8 cellular contexts compared by ENCODE assay signal in the genomic region with DNA sequence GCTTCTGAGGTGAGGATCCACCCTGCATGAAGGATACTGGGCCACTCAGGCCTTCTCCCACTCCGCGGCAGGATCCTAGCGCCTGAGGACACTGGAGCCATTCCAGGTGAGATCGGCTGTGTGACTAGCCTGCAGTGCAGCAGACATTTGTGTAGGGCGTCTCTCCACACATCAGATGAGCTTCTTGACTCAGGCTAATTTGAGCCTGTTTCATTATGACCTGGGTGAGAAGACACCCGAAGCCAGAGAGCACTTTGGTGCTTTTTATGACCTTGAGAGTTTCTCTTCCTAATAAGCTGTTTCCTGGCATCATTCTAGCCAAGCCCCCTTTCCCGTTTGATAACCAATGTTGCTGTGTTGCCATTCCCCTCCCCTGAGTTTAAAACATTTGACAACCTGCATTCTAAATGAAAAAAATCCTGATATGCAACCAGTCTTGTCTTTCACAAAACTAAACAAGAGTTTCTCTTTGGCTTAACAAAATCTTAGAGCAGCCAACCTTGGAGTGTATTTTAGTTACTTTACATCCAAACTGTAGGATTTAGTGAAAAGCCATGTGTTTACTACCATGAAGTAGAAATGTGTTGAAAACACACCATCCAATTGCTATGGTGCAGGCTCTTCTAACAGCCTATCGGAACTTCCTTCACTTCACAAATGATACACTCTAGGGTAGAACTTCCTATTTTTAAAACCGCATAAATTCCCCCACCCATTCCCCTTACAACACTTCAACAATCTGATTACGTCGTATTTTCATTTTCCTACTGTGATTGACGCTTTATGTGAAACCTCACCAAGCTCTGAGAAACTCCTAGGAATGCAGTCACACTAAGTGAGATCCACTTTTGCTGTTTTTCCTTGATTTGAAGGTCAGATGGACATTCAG.
DNase-seq lines count a peak whose midpoint lies in the region; ATAC-seq and TF ChIP-seq lines count a peak whose summit lies in the region.

No MANE protein-coding gene starts in this region.

- no peaks in the 10 kb centered on the region for H3K9me3 ChIP-seq in CD8-positive, alpha-beta T cell (ENCODE audit: low read length)

- no peaks in the 10 kb centered on the region for H3K36me3 Mint-ChIP-seq in CD8-positive, alpha-beta T cell
- H3K36me3 Mint-ChIP-seq in activated T-helper 1 cell treated with anti-CD3 and anti-CD28 coated beads, Interleukin-12 subunit alpha, Interleukin-12 subunit beta, Interleukin-2, Interleukin-4 antibody, amounts not matched to agents 30 ng/mL and 10 ng/mL and 1 ng/mL, durations not matched to agents 14 hours and 24 hours and 36 hours (ENCODE audit: low read depth): peaks cover 1% of the 10 kb centered on the region

- TF ChIP-seq CTCF in CD8-positive, alpha-beta T cell (IDR thresholded peaks at IDR 0.05): no peak

- peak; percentile 92 for ATAC-seq in CD8-positive, alpha-beta T cell
- ATAC-seq in GM19351 (IDR thresholded peaks at IDR 0.05; ENCODE audit: unreplicated experiment): peak; percentile 87
- peak; percentile 76 for ATAC-seq in HG03196 (IDR thresholded peaks at IDR 0.05; ENCODE audit: unreplicated experiment)

- H3K27me3 ChIP-seq in CD8-positive, alpha-beta T cell (ENCODE audit: insufficient read depth, low read length): no peaks in the 10 kb centered on the region

- no peaks in the 10 kb centered on the region for H3K9me3 Mint-ChIP-seq in CD8-positive, alpha-beta T cell
- peaks cover 6% of the 10 kb centered on the region for H3K9me3 Mint-ChIP-seq in activated T-helper 1 cell treated with anti-CD3 and anti-CD28 coated beads, Interleukin-12 subunit alpha, Interleukin-12 subunit beta, Interleukin-2, Interleukin-4 antibody, amounts not matched to agents 30 ng/mL and 10 ng/mL and 1 ng/mL, durations not matched to agents 14 hours and 24 hours and 36 hours

- CTCF ChIA-PET in CD8-positive, alpha-beta T cell (lab: Charles Lee): no interaction called here

- DNase-seq in CD8-positive, alpha-beta T cell: no peak
- no peak for DNase-seq in activated T-helper 1 cell treated with anti-CD3 and anti-CD28 coated beads, Interleukin-12 subunit alpha, Interleukin-12 subunit beta, Interleukin-2, Interleukin-4 antibody, amounts not matched to agents 30 ng/mL and 10 ng/mL and 1 ng/mL, durations not matched to agents 14 hours and 24 hours and 36 hours (ENCODE audit: low spot score)
- DNase-seq in SHP77 (lab: John Stamatoyannopoulos, UW): no peak
- DNase-seq in A172 (ENCODE audit: low spot score): no peak
- DNase-seq in NCI-H1105 (lab: John Stamatoyannopoulos, UW): no peak
- no peak for DNase-seq in NCI-H1092 (lab: John Stamatoyannopoulos, UW)

- H3K27me3 Mint-ChIP-seq in CD8-positive, alpha-beta T cell (ENCODE audit: low read depth): no peaks in the 10 kb centered on the region
- H3K27me3 Mint-ChIP-seq in activated T-helper 1 cell treated with anti-CD3 and anti-CD28 coated beads, Interleukin-12 subunit alpha, Interleukin-12 subunit beta, Interleukin-2, Interleukin-4 antibody, amounts not matched to agents 30 ng/mL and 10 ng/mL and 1 ng/mL, durations not matched to agents 14 hours and 24 hours and 36 hours (ENCODE audit: insufficient read depth): no peaks in the 10 kb centered on the region

- peaks cover 24% of the 10 kb centered on the region for H3K4me1 Mint-ChIP-seq in CD8-positive, alpha-beta T cell (ENCODE audit: low read depth)
- peaks cover 34% of the 10 kb centered on the region for H3K4me1 Mint-ChIP-seq in activated T-helper 1 cell treated with anti-CD3 and anti-CD28 coated beads, Interleukin-12 subunit alpha, Interleukin-12 subunit beta, Interleukin-2, Interleukin-4 antibody, amounts not matched to agents 30 ng/mL and 10 ng/mL and 1 ng/mL, durations not matched to agents 14 hours and 24 hours and 36 hours (ENCODE audit: low read depth)

- H3K36me3 ChIP-seq in CD8-positive, alpha-beta T cell (ENCODE audit: insufficient read depth, low read length): no peaks in the 10 kb centered on the region

- peak overlapping the region; percentile 47 for H3K4me3 Mint-ChIP-seq in CD8-positive, alpha-beta T cell
- peak overlapping the region; percentile 2 for H3K4me3 Mint-ChIP-seq in activated T-helper 1 cell treated with anti-CD3 and anti-CD28 coated beads, Interleukin-12 subunit alpha, Interleukin-12 subunit beta, Interleukin-2, Interleukin-4 antibody, amounts not matched to agents 30 ng/mL and 10 ng/mL and 1 ng/mL, durations not matched to agents 14 hours and 24 hours and 36 hours

- H3K4me3 ChIP-seq in CD8-positive, alpha-beta T cell (ENCODE audit: low read depth, low read length): no peak overlapping the region

- POLR2A ChIA-PET in CD8-positive, alpha-beta T cell (lab: Charles Lee): no interaction called here

- peak overlapping the region; percentile 38 for H3K27ac Mint-ChIP-seq in CD8-positive, alpha-beta T cell
- peak overlapping the region; percentile 24 for H3K27ac Mint-ChIP-seq in activated T-helper 1 cell treated with anti-CD3 and anti-CD28 coated beads, Interleukin-12 subunit alpha, Interleukin-12 subunit beta, Interleukin-2, Interleukin-4 antibody, amounts not matched to agents 30 ng/mL and 10 ng/mL and 1 ng/mL, durations not matched to agents 14 hours and 24 hours and 36 hours

- no peak overlapping the region for H3K27ac ChIP-seq in CD8-positive, alpha-beta T cell (ENCODE audit: low read depth, low read length)

- H3K4me1 ChIP-seq in CD8-positive, alpha-beta T cell (ENCODE audit: insufficient read depth, low read length): peaks cover 15% of the 10 kb centered on the region

- intact Hi-C loops in CD8-positive, alpha-beta T cell (cut with DNase I, micrococcal nuclease): no loop called here
- intact Hi-C loops in activated T-helper 1 cell treated with anti-CD3 and anti-CD28 coated beads, Interleukin-12 subunit alpha, Interleukin-12 subunit beta, Interleukin-2, Interleukin-4 antibody, amounts not matched to agents 30 ng/mL and 10 ng/mL and 1 ng/mL, durations not matched to agents 14 hours and 24 hours and 36 hours (cut with micrococcal nuclease): loop anchor here (1.0 kb wide), 1 partner anchor 29 kb away; no protein-coding TSS in a partner anchor
